In genomic region chr15:65336767-65337435, GRCh38 we compare ENCODE assay signal across 18 cellular contexts. TPM values are rescaled to one million over a fixed set of nuclear protein-coding genes. Genes with fewer than 3 reads are reported as not detected.
DNase-seq lines count a peak whose midpoint lies in the region; ATAC-seq and TF ChIP-seq lines count a peak whose summit lies in the region.
"Had no signal": no experiment of that assay in that cellular context is flagged by ENCODE, and none has a peak within 500 bp of the region (broad histone marks: within the 10 kb centered on the region; RNA-seq: fewer than 3 reads in every experiment).

No MANE protein-coding gene starts in this region.

- H3K4me2 ChIP-seq in DOHH2 (ENCODE audit: low read length) (peak overlapping the region; percentile 77), neural progenitor cell (peak overlapping the region; percentile 60)
- H3K4me2 ChIP-seq: hepatocyte had no signal

- H3K27me3 Mint-ChIP-seq in WTC11 (ENCODE audit: low read depth) (no peaks in the 10 kb centered on the region), neural progenitor cell (ENCODE audit: insufficient read depth, low read depth) (peaks cover 4% of the 10 kb centered on the region)
- peaks cover 7% of the 10 kb centered on the region for H3K27me3 Mint-ChIP-seq in activated CD4-positive, alpha-beta memory T cell treated with anti-CD3 and anti-CD28 coated beads, Interleukin-2, amount 10 ng/mL, durations not matched to agents 7 days and 5 days

- H3K27me3 ChIP-seq in DOHH2 (ENCODE audit: control insufficient read depth, low read length) (peaks cover 3% of the 10 kb centered on the region), neural progenitor cell (no peaks in the 10 kb centered on the region)
- H3K27me3 ChIP-seq: hepatocyte, right atrium auricular region, thyroid gland had no signal

- DNase-seq in NCI-H1694 treated with DMSO at 0.1 percent for 48 hours (lab: John Stamatoyannopoulos, UW) (peak; percentile 76), WTC11 (ENCODE audit: low spot score) (no peak), neural progenitor cell (ENCODE audit: low spot score) (no peak), HT-29 (ENCODE audit: low spot score) (no peak), NCI-H2029 (lab: John Stamatoyannopoulos, UW) (no peak)
- DNase-seq in activated CD4-positive, alpha-beta memory T cell treated with anti-CD3 and anti-CD28 coated beads, Interleukin-2, amount 10 ng/mL, durations not matched to agents 7 days and 5 days = no peak
- DNase-seq: activated CD8-positive, alpha-beta memory T cell treated with anti-CD3 and anti-CD28 coated beads, Interleukin-2, amount 50 U/mL, for 4 hours; activated naive CD4-positive, alpha-beta T cell treated with Interleukin-2 at 50 U/mL for 16 hours; dermis blood vessel endothelial cell; esophagus squamous epithelium; naive thymus-derived CD4-positive, alpha-beta T cell; thyroid gland had no signal

- CTCF ChIA-PET in WTC11 (lab: Charles Lee) = interaction anchor here (0.8 to 9.4 kb wide), 11 partner anchors 10 to 254 kb away, joined by 3 to 64 read pairs (median 4); partner anchors contain the start of gene IGDCC4
- CTCF ChIA-PET in activated CD4-positive, alpha-beta memory T cell treated with anti-CD3 and anti-CD28 coated beads, Interleukin-2, amount 10 ng/mL, durations not matched to agents 7 days and 5 days (lab: Charles Lee) = no interaction called here

- TF ChIP-seq CTCF in DOHH2 (IDR thresholded peaks at IDR 0.05; ENCODE audit: low read depth, low read length, poor library complexity, severe bottlenecking) (peak; percentile 2), WTC11 (IDR thresholded peaks at IDR 0.05) (no peak), neural progenitor cell (IDR thresholded peaks at IDR 0.05) (no peak)

- H3K4me1 Mint-ChIP-seq in WTC11 = peaks cover 76% of the 10 kb centered on the region
- peaks cover 71% of the 10 kb centered on the region for H3K4me1 Mint-ChIP-seq in neural progenitor cell
- H3K4me1 Mint-ChIP-seq in activated CD4-positive, alpha-beta memory T cell treated with anti-CD3 and anti-CD28 coated beads, Interleukin-2, amount 10 ng/mL, durations not matched to agents 7 days and 5 days = peaks cover 4% of the 10 kb centered on the region

- no peak overlapping the region for H3K9ac ChIP-seq in neural progenitor cell

- H3K27ac Mint-ChIP-seq in WTC11 = peak overlapping the region; percentile 16; the same call in 1 of the 2 replicates
- peak overlapping the region; percentile 81 for H3K27ac Mint-ChIP-seq in neural progenitor cell
- H3K27ac Mint-ChIP-seq in activated CD4-positive, alpha-beta memory T cell treated with anti-CD3 and anti-CD28 coated beads, Interleukin-2, amount 10 ng/mL, durations not matched to agents 7 days and 5 days = no peak overlapping the region
- H3K27ac Mint-ChIP-seq: naive thymus-derived CD4-positive, alpha-beta T cell had no signal

- H3K9me3 Mint-ChIP-seq in WTC11 (no peaks in the 10 kb centered on the region), neural progenitor cell (no peaks in the 10 kb centered on the region)
- no peaks in the 10 kb centered on the region for H3K9me3 Mint-ChIP-seq in activated CD4-positive, alpha-beta memory T cell treated with anti-CD3 and anti-CD28 coated beads, Interleukin-2, amount 10 ng/mL, durations not matched to agents 7 days and 5 days

- H3K9me3 ChIP-seq in DOHH2 (ENCODE audit: control insufficient read depth, insufficient read depth, low read length) (no peaks in the 10 kb centered on the region), neural progenitor cell (ENCODE audit: low read depth) (no peaks in the 10 kb centered on the region)
- H3K9me3 ChIP-seq: esophagus squamous epithelium, right atrium auricular region, thyroid gland had no signal

- no peak overlapping the region for H3K27ac ChIP-seq in DOHH2 (ENCODE audit: low read depth, low read length)
- no peak overlapping the region for H3K27ac ChIP-seq in neural progenitor cell
- H3K27ac ChIP-seq: C4-2B, esophagus squamous epithelium, hepatocyte, right atrium auricular region, thyroid gland had no signal

- H3K4me3 Mint-ChIP-seq in WTC11 (no peak overlapping the region), neural progenitor cell (peak overlapping the region; percentile 53)
- no peak overlapping the region for H3K4me3 Mint-ChIP-seq in activated CD4-positive, alpha-beta memory T cell treated with anti-CD3 and anti-CD28 coated beads, Interleukin-2, amount 10 ng/mL, durations not matched to agents 7 days and 5 days
- H3K4me3 Mint-ChIP-seq: naive thymus-derived CD4-positive, alpha-beta T cell had no signal

- no peaks in the 10 kb centered on the region for H4K20me1 ChIP-seq in DOHH2 (ENCODE audit: control insufficient read depth, insufficient read depth, low read depth, low read length)
- peaks cover 29% of the 10 kb centered on the region for H4K20me1 ChIP-seq in neural progenitor cell (ENCODE audit: low read depth)

- H3K36me3 ChIP-seq in DOHH2 (ENCODE audit: control insufficient read depth, low read length) (no peaks in the 10 kb centered on the region), neural progenitor cell (no peaks in the 10 kb centered on the region)
- H3K36me3 ChIP-seq: esophagus squamous epithelium, right atrium auricular region, thyroid gland had no signal

- H3K36me3 Mint-ChIP-seq in WTC11 (no peaks in the 10 kb centered on the region), neural progenitor cell (peaks cover 2% of the 10 kb centered on the region)
- H3K36me3 Mint-ChIP-seq in activated CD4-positive, alpha-beta memory T cell treated with anti-CD3 and anti-CD28 coated beads, Interleukin-2, amount 10 ng/mL, durations not matched to agents 7 days and 5 days (ENCODE audit: low read depth) = no peaks in the 10 kb centered on the region
- H3K36me3 Mint-ChIP-seq: naive thymus-derived CD4-positive, alpha-beta T cell had no signal

- H3K79me2 ChIP-seq in DOHH2 (ENCODE audit: control insufficient read depth, low read length) (no peaks in the 10 kb centered on the region), neural progenitor cell (ENCODE audit: low read depth) (no peaks in the 10 kb centered on the region)
- H3K79me2 ChIP-seq: hepatocyte had no signal

- ATAC-seq in WTC11 (no peak), HG02759 (IDR thresholded peaks at IDR 0.05; ENCODE audit: unreplicated experiment) (no peak)
- ATAC-seq: left lobe of liver; naive thymus-derived CD4-positive, alpha-beta T cell had no signal

- no peak overlapping the region for H2AFZ ChIP-seq in neural progenitor cell (replicated peaks)
- H2AFZ ChIP-seq: hepatocyte had no signal

- H3K9me2 ChIP-seq in DOHH2 (replicated peaks; ENCODE audit: control insufficient read depth, low read length) = no peaks in the 10 kb centered on the region

- H3K4me3 ChIP-seq in DOHH2 (ENCODE audit: low read length) (peak overlapping the region; percentile 44), neural progenitor cell (no peak overlapping the region)
- H3K4me3 ChIP-seq: esophagus squamous epithelium, hepatocyte, right atrium auricular region, thyroid gland had no signal

- POLR2A ChIA-PET in WTC11 (lab: Charles Lee) = interaction anchor here (0.6 to 1.0 kb wide), 2 partner anchors 16 to 180 kb away, joined by 3 read pairs; no protein-coding TSS in a partner anchor
- POLR2A ChIA-PET in activated CD4-positive, alpha-beta memory T cell treated with anti-CD3 and anti-CD28 coated beads, Interleukin-2, amount 10 ng/mL, durations not matched to agents 7 days and 5 days (lab: Charles Lee) = no interaction called here

- H3K4me1 ChIP-seq in DOHH2 (ENCODE audit: control insufficient read depth, low read length) (peaks cover 63% of the 10 kb centered on the region), neural progenitor cell (peaks cover 72% of the 10 kb centered on the region)
- H3K4me1 ChIP-seq: esophagus squamous epithelium, right atrium auricular region, thyroid gland had no signal

- H3F3A ChIP-seq in DOHH2 (ENCODE audit: control insufficient read depth, insufficient read depth) (0 out of 2 replicates have a peak, but pooled peaks cover 5% of the 10 kb centered on the region), neural progenitor cell (ENCODE audit: low read depth) (peaks cover 33% of the 10 kb centered on the region)

TF ChIP-seq in WTC11, 78 proteins besides CTCF, POLR2A, EP300 and RAD21 (continues in another document):
- no peak for TF ChIP-seq ELF4 (CRISPR knock-in tag; IDR thresholded peaks at IDR 0.05; ENCODE audit: low read depth)
- no peak for TF ChIP-seq IRF2 (CRISPR knock-in tag; IDR thresholded peaks at IDR 0.05; ENCODE audit: borderline replicate concordance, low read depth)

RNA-seq across cellular contexts. Expression of gene RNU5B-1, which starts 32.4 kb away (rescaled TPM):
- total RNA-seq in WTC11 (2021) (9.7 to 10.4 TPM in 2 of 3 replicates, not detected in the other), neural progenitor cell (ENCODE audit: low replicate concordance) (not detected in 2 replicates)
- total RNA-seq in HT-29 (2014; rRNA removed; shearing (Covaris generic)) = not detected in 2 replicates
- 10 to 100 TPM in 1 of 2 experiments, not detected in 1; 12.9 TPM for total RNA-seq in activated CD4-positive, alpha-beta memory T cell treated with anti-CD3 and anti-CD28 coated beads, Interleukin-2, amount 10 ng/mL, durations not matched to agents 7 days and 5 days
- total RNA-seq: dermis blood vessel endothelial cell, esophagus squamous epithelium, hepatocyte, left lobe of liver, right atrium auricular region, thyroid gland had no signal

RNA-seq across cellular contexts. Expression of gene IGDCC3, which starts 40.9 kb away (rescaled TPM):
- total RNA-seq in WTC11 (2021) = 49.2 to 53.5 TPM (median 53.5 TPM) in 3 replicates
- total RNA-seq in neural progenitor cell (ENCODE audit: low replicate concordance) = 15.8 and 29.4 TPM in 2 replicates
- total RNA-seq in HT-29 (2014; rRNA removed; shearing (Covaris generic)) = not detected in 2 replicates
- not detected for total RNA-seq in activated CD4-positive, alpha-beta memory T cell treated with anti-CD3 and anti-CD28 coated beads, Interleukin-2, amount 10 ng/mL, durations not matched to agents 7 days and 5 days
- total RNA-seq: dermis blood vessel endothelial cell; esophagus squamous epithelium; naive thymus-derived CD4-positive, alpha-beta T cell; right atrium auricular region had no signal

RNA-seq across cellular contexts. Expression of gene RNU5A-1, which starts 41.0 kb away (rescaled TPM):
- not detected in 3 replicates for total RNA-seq in WTC11 (2021)
- total RNA-seq in neural progenitor cell (ENCODE audit: low replicate concordance) = not detected in 2 replicates
- not detected in 2 replicates for total RNA-seq in HT-29 (2014; rRNA removed; shearing (Covaris generic))
- total RNA-seq in activated CD4-positive, alpha-beta memory T cell treated with anti-CD3 and anti-CD28 coated beads, Interleukin-2, amount 10 ng/mL, durations not matched to agents 7 days and 5 days = not detected
- total RNA-seq: dermis blood vessel endothelial cell; esophagus squamous epithelium; hepatocyte; left lobe of liver; naive thymus-derived CD4-positive, alpha-beta T cell; right atrium auricular region; thyroid gland had no signal

RNA-seq across cellular contexts. Expression of gene PARP16, which starts 50.2 kb away (rescaled TPM):
- 4.7 to 6.2 TPM (median 5.8 TPM) in 3 replicates for total RNA-seq in WTC11 (2021)
- 5.7 and 9.4 TPM in 2 replicates for total RNA-seq in neural progenitor cell (ENCODE audit: low replicate concordance)
- total RNA-seq in HT-29 (2014; rRNA removed; shearing (Covaris generic)) = 4.6 and 6.7 TPM in 2 replicates
- 10 to 100 TPM; 14.9 to 15.7 TPM for total RNA-seq in activated CD4-positive, alpha-beta memory T cell treated with anti-CD3 and anti-CD28 coated beads, Interleukin-2, amount 10 ng/mL, durations not matched to agents 7 days and 5 days

Comparison
In these comparisons a context has a peak if more than half of its experiments do, and no peak if none do; other contexts are left out.
1. RNA of gene IGDCC3, which starts 40.9 kb away (total RNA-seq): 49.2 to 53.5 TPM in WTC11 and 15.8 to 29.4 TPM in neural progenitor cell; not detected in HT-29 and not detected in activated CD4-positive, alpha-beta memory T cell treated with anti-CD3 and anti-CD28 coated beads, Interleukin-2, amount 10 ng/mL, durations not matched to agents 7 days and 5 days; every median in the first group is over 10 times any median in the second.